Comparison of ENCODE assay signal across 12 cellular contexts in the genomic region with DNA sequence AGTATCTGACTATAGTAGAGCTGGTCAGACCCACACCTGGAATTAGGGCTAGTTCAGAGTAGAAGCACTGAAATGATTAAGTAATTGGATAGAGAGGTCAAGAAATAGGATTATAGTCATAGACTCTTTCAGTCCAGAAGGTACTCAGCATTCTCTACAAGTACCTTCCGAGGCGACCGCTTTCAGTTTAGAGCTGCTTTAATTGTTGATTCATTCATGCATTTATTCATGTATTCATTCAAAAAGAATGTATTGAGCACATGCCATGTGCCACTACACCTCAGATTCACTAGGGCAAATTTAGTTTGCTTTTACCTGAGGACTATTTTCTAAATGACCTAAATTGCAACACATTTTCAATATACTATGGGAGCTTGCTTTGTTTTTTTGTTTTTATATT. TPM values are rescaled to one million over a fixed set of nuclear protein-coding genes. Genes with fewer than 3 reads are reported as not detected.
DNase-seq lines count a peak whose midpoint lies in the region; ATAC-seq and TF ChIP-seq lines count a peak whose summit lies in the region.
"Had no signal": no experiment of that assay in that cellular context is flagged by ENCODE, and none has a peak within 500 bp of the region (broad histone marks: within the 10 kb centered on the region; RNA-seq: fewer than 3 reads in every experiment).

No MANE protein-coding gene starts in this region.

- TF ChIP-seq POLR2A in spleen (IDR thresholded peaks at IDR 0.05) = no peak

- peaks cover 13 to 61% (median 52%) of the 10 kb centered on the region in 6 donors for H3K4me1 ChIP-seq in spleen

- H3K4me3 ChIP-seq in astrocyte of the spinal cord (ENCODE audit: low read depth, low read length) (no peak overlapping the region), spleen (peak overlapping the region in 1 of 8 donors; percentile 2)
- H3K4me3 ChIP-seq: stomach had no signal

- DNase-seq in astrocyte of the spinal cord (ENCODE audit: low read depth, low spot score) (peak; percentile 75), spleen (no peak)
- no peak for DNase-seq in activated CD4-positive, alpha-beta T cell treated with anti-CD3 and anti-CD28 coated beads, Interleukin-2, amount 50 U/mL, for 1 hour
- no peak for DNase-seq in activated naive CD4-positive, alpha-beta T cell treated with anti-CD3 and anti-CD28 coated beads for 36 hours
- DNase-seq in stimulated activated naive CD8-positive, alpha-beta T cell treated with anti-CD3 and anti-CD28 coated beads, Interleukin-15, Interleukin-2, amounts not matched to agents 100 U/mL and 50 U/mL, for 24 hours = no peak
- DNase-seq: activated naive CD4-positive, alpha-beta T cell treated with Interleukin-2 at 50 U/mL for 16 hours; effector memory CD8-positive, alpha-beta T cell; stomach; WERI-Rb-1 had no signal

- peak overlapping the region in 7 of 8 donors; percentile 47 to 81 (median 66) for H3K27ac ChIP-seq in spleen
- H3K27ac ChIP-seq: stomach, WERI-Rb-1 had no signal

- TF ChIP-seq CTCF in astrocyte of the spinal cord (IDR thresholded peaks at IDR 0.05; ENCODE audit: low read depth, low read length) (no peak), spleen (IDR thresholded peaks at IDR 0.05 in 8 of 11, conservative IDR thresholded peaks at IDR 0.05 in 3 of 11) (no peak)

- 61 to 88% (median 79%) methylated on average over 3 of the region's 3 CpGs for WGBS in spleen, 5 donors

- no peak overlapping the region for H3K27ac Mint-ChIP-seq in activated naive CD4-positive, alpha-beta T cell treated with anti-CD3 and anti-CD28 coated beads for 36 hours
- H3K27ac Mint-ChIP-seq: effector memory CD8-positive, alpha-beta T cell had no signal

- no peak overlapping the region for H3K4me3 Mint-ChIP-seq in activated naive CD4-positive, alpha-beta T cell treated with anti-CD3 and anti-CD28 coated beads for 36 hours
- H3K4me3 Mint-ChIP-seq: effector memory CD8-positive, alpha-beta T cell; neural crest cell had no signal

- in situ Hi-C loops in astrocyte of the spinal cord (cut with HindIII; ENCODE audit: low sequenced_read_pairs) = no loop called here

- no peaks in the 10 kb centered on the region for H3K9me3 ChIP-seq in spleen
- H3K9me3 ChIP-seq: stomach had no signal

- no peaks in the 10 kb centered on the region for H3K4me1 Mint-ChIP-seq in activated naive CD4-positive, alpha-beta T cell treated with anti-CD3 and anti-CD28 coated beads for 36 hours (ENCODE audit: low read depth)
- H3K4me1 Mint-ChIP-seq: neural crest cell had no signal

- no peaks in the 10 kb centered on the region for H3K27me3 Mint-ChIP-seq in activated naive CD4-positive, alpha-beta T cell treated with anti-CD3 and anti-CD28 coated beads for 36 hours (ENCODE audit: low read depth)
- H3K27me3 Mint-ChIP-seq: effector memory CD8-positive, alpha-beta T cell had no signal

- no peaks in the 10 kb centered on the region for H3K27me3 ChIP-seq in spleen (replicated peaks in 1 of 7)
- H3K27me3 ChIP-seq: stomach had no signal

- ATAC-seq in GM19395 (IDR thresholded peaks at IDR 0.05; ENCODE audit: unreplicated experiment) (peak; percentile 49), HG03196 (IDR thresholded peaks at IDR 0.05; ENCODE audit: unreplicated experiment) (peak; percentile 26)
- no peak for ATAC-seq in stimulated activated naive CD8-positive, alpha-beta T cell treated with anti-CD3 and anti-CD28 coated beads, Interleukin-15, Interleukin-2, amounts not matched to agents 100 U/mL and 50 U/mL, for 24 hours

- intact Hi-C loops in spleen (cut with DNase I; ENCODE audit: low total_unique reads) = loop anchor here (2.0 kb wide), 1 partner anchor 46 kb away; no protein-coding TSS in a partner anchor
- intact Hi-C loops in activated naive CD4-positive, alpha-beta T cell treated with anti-CD3 and anti-CD28 coated beads for 36 hours (cut with micrococcal nuclease) = no loop called here

- H3K9me3 Mint-ChIP-seq in activated naive CD4-positive, alpha-beta T cell treated with anti-CD3 and anti-CD28 coated beads for 36 hours = no peaks in the 10 kb centered on the region
- H3K9me3 Mint-ChIP-seq: effector memory CD8-positive, alpha-beta T cell; neural crest cell had no signal

- H3K36me3 ChIP-seq in spleen = no peaks in the 10 kb centered on the region
- H3K36me3 ChIP-seq: stomach, WERI-Rb-1 had no signal

- CTCF ChIA-PET in activated naive CD4-positive, alpha-beta T cell treated with anti-CD3 and anti-CD28 coated beads for 36 hours (lab: Charles Lee) = interaction anchor here (0.6 kb wide), 1 partner anchor 52 kb away, joined by 6 read pairs; no protein-coding TSS in a partner anchor

- H3K36me3 Mint-ChIP-seq in activated naive CD4-positive, alpha-beta T cell treated with anti-CD3 and anti-CD28 coated beads for 36 hours (ENCODE audit: low read depth) = no peaks in the 10 kb centered on the region

RNA-seq across cellular contexts. Expression of gene CRIM1, which starts 48.7 kb away (rescaled TPM):
- 100 to 1,000 TPM in 6 of 7 donors, 10 to 100 TPM in 1; 91.5 to 213 (median 120) TPM for total RNA-seq in spleen
- polyA plus RNA-seq in spleen = 10 to 100 TPM in 1 of 3 donors, 1 to 10 TPM in 2; 7.1 to 14.1 (median 7.1) TPM
- 1 to 10 TPM; 3.1 to 3.3 TPM for total RNA-seq in activated naive CD4-positive, alpha-beta T cell treated with anti-CD3 and anti-CD28 coated beads for 36 hours

Comparison
In these comparisons a context has a peak if more than half of its experiments do, and no peak if none do; other contexts are left out.
1. RNA of gene CRIM1, which starts 48.7 kb away (total RNA-seq): 91.5 to 213 TPM in spleen; 3.1 to 3.3 TPM in activated naive CD4-positive, alpha-beta T cell treated with anti-CD3 and anti-CD28 coated beads for 36 hours; every median in the first group is over 10 times any median in the second.